17 cellular contexts compared by ENCODE assay signal in genomic region chr3:32586361-32586760, GRCh38. TPM values are rescaled to one million over a fixed set of nuclear protein-coding genes. Genes with fewer than 3 reads are reported as not detected.
DNase-seq lines count a peak whose midpoint lies in the region; ATAC-seq lines count a peak whose summit lies in the region.
"Had no signal": no experiment of that assay in that cellular context is flagged by ENCODE, and none has a peak within 500 bp of the region (broad histone marks: within the 10 kb centered on the region; RNA-seq: fewer than 3 reads in every experiment).

No MANE protein-coding gene starts in this region.

- DNase-seq in CD1c-positive myeloid dendritic cell (ENCODE audit: extremely low spot score) (peak; percentile 28), DMS 273 treated with DMSO at 0.1 percent for 48 hours (lab: John Stamatoyannopoulos, UW) (peak; percentile 70), NCI-H524 treated with DMSO at 0.1 percent for 48 hours (lab: John Stamatoyannopoulos, UW) (peak; percentile 75), medulla oblongata (ENCODE audit: extremely low spot score) (peak; percentile 41), NCI-H2029 (lab: John Stamatoyannopoulos, UW) (no peak)
- DNase-seq in activated CD4-positive, alpha-beta T cell treated with anti-CD3 and anti-CD28 coated beads, Interleukin-2, amount 10 ng/mL, durations not matched to agents 24 days and 14 days = no peak
- DNase-seq: ACHN, DND-41, GOT3, NCI-H1092, NCI-H1436 treated with DMSO at 0.1 percent for 48 hours, NCI-H2081 treated with DMSO at 0.1 percent for 48 hours, NCI-H446, NCI-H748 treated with DMSO at 0.1 percent for 48 hours, T-helper 17 cell had no signal

- ATAC-seq in HG02763 (IDR thresholded peaks at IDR 0.05; ENCODE audit: unreplicated experiment) = no peak
- ATAC-seq: Panc1, T-helper 17 cell had no signal

- H3K4me3 Mint-ChIP-seq in activated CD4-positive, alpha-beta T cell treated with anti-CD3 and anti-CD28 coated beads, Interleukin-2, amount 10 ng/mL, durations not matched to agents 24 days and 14 days = no peak overlapping the region
- H3K4me3 Mint-ChIP-seq: T-helper 17 cell had no signal

- no peaks in the 10 kb centered on the region for H3K9me3 Mint-ChIP-seq in activated CD4-positive, alpha-beta T cell treated with anti-CD3 and anti-CD28 coated beads, Interleukin-2, amount 10 ng/mL, durations not matched to agents 24 days and 14 days

- H3K4me1 Mint-ChIP-seq in activated CD4-positive, alpha-beta T cell treated with anti-CD3 and anti-CD28 coated beads, Interleukin-2, amount 10 ng/mL, durations not matched to agents 24 days and 14 days = no peaks in the 10 kb centered on the region
- H3K4me1 Mint-ChIP-seq: T-helper 17 cell had no signal

- H3K36me3 Mint-ChIP-seq in activated CD4-positive, alpha-beta T cell treated with anti-CD3 and anti-CD28 coated beads, Interleukin-2, amount 10 ng/mL, durations not matched to agents 24 days and 14 days (ENCODE audit: low read depth) = no peaks in the 10 kb centered on the region

- H3K27me3 Mint-ChIP-seq in activated CD4-positive, alpha-beta T cell treated with anti-CD3 and anti-CD28 coated beads, Interleukin-2, amount 10 ng/mL, durations not matched to agents 24 days and 14 days = peaks cover 21% of the 10 kb centered on the region

- H3K27ac Mint-ChIP-seq in activated CD4-positive, alpha-beta T cell treated with anti-CD3 and anti-CD28 coated beads, Interleukin-2, amount 10 ng/mL, durations not matched to agents 24 days and 14 days = no peak overlapping the region
- H3K27ac Mint-ChIP-seq: T-helper 17 cell had no signal

- intact Hi-C loops in activated CD4-positive, alpha-beta T cell treated with anti-CD3 and anti-CD28 coated beads, Interleukin-2, amount 10 ng/mL, durations not matched to agents 24 days and 14 days (cut with micrococcal nuclease) = no loop called here

RNA-seq across cellular contexts. Expression of gene DYNC1LI1, which starts 15.7 kb away (rescaled TPM):
- total RNA-seq in activated CD4-positive, alpha-beta T cell treated with anti-CD3 and anti-CD28 coated beads, Interleukin-2, amount 10 ng/mL, durations not matched to agents 24 days and 14 days = 35.4 and 40.1 TPM in 2 replicates

Comparison
In these comparisons a context has a peak if more than half of its experiments do, and no peak if none do; other contexts are left out.
1. DNase-seq: peak in CD1c-positive myeloid dendritic cell (single experiment), DMS 273 treated with DMSO at 0.1 percent for 48 hours (single experiment), NCI-H524 treated with DMSO at 0.1 percent for 48 hours (single experiment) and medulla oblongata (single experiment); none in NCI-H2029 (single experiment) and activated CD4-positive, alpha-beta T cell treated with anti-CD3 and anti-CD28 coated beads, Interleukin-2, amount 10 ng/mL, durations not matched to agents 24 days and 14 days (single experiment).